Comparison of ENCODE assay signal across 1 cellular context in genomic region chr1:1664318-1664717, GRCh38. TPM values are rescaled to one million over a fixed set of nuclear protein-coding genes. Genes with fewer than 3 reads are reported as not detected.
"Had no signal": no experiment of that assay in that cellular context is flagged by ENCODE, and none has a peak within 500 bp of the region (broad histone marks: within the 10 kb centered on the region; RNA-seq: fewer than 3 reads in every experiment).

No MANE protein-coding gene starts in this region.

RNA-seq across cellular contexts. Expression of gene MMP23B, which starts 32.3 kb away (rescaled TPM):
- total RNA-seq: dermis microvascular lymphatic vessel endothelial cell had no signal
